ENCODE assay signal across 10 cellular contexts in the genomic region with DNA sequence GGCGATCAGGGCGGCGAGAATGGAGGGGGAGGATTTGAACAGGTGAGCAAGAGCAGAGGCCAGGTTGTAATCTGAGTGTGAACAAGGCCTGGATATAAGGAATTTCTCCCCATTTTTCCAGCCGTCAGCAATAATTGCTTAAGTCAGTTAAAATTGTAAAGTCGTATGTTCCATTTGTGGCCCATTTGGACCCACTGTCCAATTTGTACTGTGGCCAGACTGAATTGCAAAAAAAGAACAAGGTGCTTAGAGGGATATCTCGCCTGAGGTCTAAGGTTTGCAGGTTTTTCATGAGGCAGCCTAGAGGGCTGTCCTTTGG. TPM values are rescaled to one million over a fixed set of nuclear protein-coding genes. Genes with fewer than 3 reads are reported as not detected.
DNase-seq lines count a peak whose midpoint lies in the region; ATAC-seq lines count a peak whose summit lies in the region.
"Had no signal": no experiment of that assay in that cellular context is flagged by ENCODE, and none has a peak within 500 bp of the region (broad histone marks: within the 10 kb centered on the region; RNA-seq: fewer than 3 reads in every experiment).

No MANE protein-coding gene starts in this region.

- H3K36me3 Mint-ChIP-seq in activated T-helper 17 cell treated with anti-CD3 and anti-CD28 coated beads, Interleukin-2, amount 50 U/mL, for 72 hours (ENCODE audit: low read depth): no peaks in the 10 kb centered on the region

- ATAC-seq in activated T-helper 17 cell treated with anti-CD3 and anti-CD28 coated beads, Interleukin-2, amount 50 U/mL, for 72 hours (replicated peaks): no peak
- ATAC-seq in HG03432 (IDR thresholded peaks at IDR 0.05; ENCODE audit: unreplicated experiment) (no peak), HG02938 (IDR thresholded peaks at IDR 0.05; ENCODE audit: unreplicated experiment) (no peak)

- no peaks in the 10 kb centered on the region for H3K79me2 ChIP-seq in ACC112 (ENCODE audit: control insufficient read depth, insufficient read depth, low read length, unreplicated experiment)

- H3K9me3 ChIP-seq in HUES48 (ENCODE audit: control insufficient read depth, insufficient read depth, low read length) (no peaks in the 10 kb centered on the region), mesodermal cell (ENCODE audit: control insufficient read depth, low read length) (no peaks in the 10 kb centered on the region)

- H3K27ac Mint-ChIP-seq in activated T-helper 17 cell treated with anti-CD3 and anti-CD28 coated beads, Interleukin-2, amount 50 U/mL, for 72 hours: peak overlapping the region; percentile 93

- peak overlapping the region; percentile 82 for H2AFZ ChIP-seq in ACC112 (ENCODE audit: low read length, unreplicated experiment)

- DNase-seq in NCI-H2227 (lab: John Stamatoyannopoulos, UW; ENCODE audit: unreplicated experiment) (no peak), mesenteric fat pad (ENCODE audit: low spot score) (no peak)

- 0 out of 2 replicates have a peak overlapping the region, but pooled peaks have one; percentile 29 for H3K4me3 ChIP-seq in ACC112 (ENCODE audit: low read depth, low read length)
- no peak overlapping the region; the same call in 1 of the 2 replicates for H3K4me3 ChIP-seq in HUES48 (ENCODE audit: low read depth, low read length)
- H3K4me3 ChIP-seq in mesodermal cell (ENCODE audit: extremely low read depth, insufficient read depth, low read length, poor library complexity, severe bottlenecking): peak overlapping the region; percentile 30

- H3K36me3 ChIP-seq in ACC112 (ENCODE audit: insufficient read depth, low read length) (no peaks in the 10 kb centered on the region), HUES48 (ENCODE audit: control insufficient read depth, insufficient read depth, low read length) (no peaks in the 10 kb centered on the region; the same call in 1 of the 2 replicates), mesodermal cell (ENCODE audit: control insufficient read depth, insufficient read depth, low read length) (peaks cover 5% of the 10 kb centered on the region)

- 90 to 91% methylated on average over 5 to 6 of the region's 6 CpGs for WGBS in mesodermal cell (ENCODE audit: insufficient coverage in 2 of 2), 2 experiments

- peak overlapping the region; percentile 15; the same call in 1 of the 2 replicates for H3K9ac ChIP-seq in HUES48 (ENCODE audit: low read depth, low read length)

- H3K27me3 Mint-ChIP-seq in activated T-helper 17 cell treated with anti-CD3 and anti-CD28 coated beads, Interleukin-2, amount 50 U/mL, for 72 hours: no peaks in the 10 kb centered on the region

- H3K9me3 Mint-ChIP-seq in activated T-helper 17 cell treated with anti-CD3 and anti-CD28 coated beads, Interleukin-2, amount 50 U/mL, for 72 hours: no peaks in the 10 kb centered on the region

- no peaks in the 10 kb centered on the region for H3K27me3 ChIP-seq in ACC112 (ENCODE audit: insufficient read depth, low read length)
- no peaks in the 10 kb centered on the region for H3K27me3 ChIP-seq in HUES48 (ENCODE audit: control insufficient read depth, insufficient read depth, low read length)

- peaks cover 13% of the 10 kb centered on the region for H3K4me1 Mint-ChIP-seq in activated T-helper 17 cell treated with anti-CD3 and anti-CD28 coated beads, Interleukin-2, amount 50 U/mL, for 72 hours

- H3K27ac ChIP-seq in ACC112 (ENCODE audit: low read depth, low read length) (no peak overlapping the region), HUES48 (ENCODE audit: low read depth, low read length) (peak overlapping the region; percentile 63), mesodermal cell (ENCODE audit: low read depth, low read length, severe bottlenecking) (peak overlapping the region; percentile 74)

- peaks cover 10% of the 10 kb centered on the region for H3K4me1 ChIP-seq in ACC112 (ENCODE audit: control insufficient read depth, insufficient read depth, low read length, unreplicated experiment)
- H3K4me1 ChIP-seq in HUES48 (ENCODE audit: control insufficient read depth, insufficient read depth, low read length): peaks cover 14% of the 10 kb centered on the region
- peaks cover 20% of the 10 kb centered on the region for H3K4me1 ChIP-seq in mesodermal cell (ENCODE audit: control insufficient read depth, insufficient read depth, low read length, poor library complexity, severe bottlenecking)

- peak overlapping the region; percentile 68 for H3K4me3 Mint-ChIP-seq in activated T-helper 17 cell treated with anti-CD3 and anti-CD28 coated beads, Interleukin-2, amount 50 U/mL, for 72 hours

RNA-seq across cellular contexts. Expression of gene ERVH48-1, which starts 1.0 kb away (rescaled TPM):
- under 1 TPM; 0.13 to 0.29 TPM for total RNA-seq in activated T-helper 17 cell treated with anti-CD3 and anti-CD28 coated beads, Interleukin-2, amount 50 U/mL, for 72 hours
- 34.9 TPM for polyA plus RNA-seq in mesodermal cell (2013, experiment 1 of 2)
- 42.0 TPM for polyA plus RNA-seq in mesodermal cell (2013, experiment 2 of 2)
- not detected for total RNA-seq in mesenteric fat pad
- total RNA-seq: frontal cortex, subcutaneous adipose tissue had no signal

RNA-seq across cellular contexts. Expression of gene NDUFV3, which starts 31.3 kb away (rescaled TPM):
- 10 to 100 TPM; 18.8 to 30.6 TPM for total RNA-seq in activated T-helper 17 cell treated with anti-CD3 and anti-CD28 coated beads, Interleukin-2, amount 50 U/mL, for 72 hours
- polyA plus RNA-seq in mesodermal cell (2013, experiment 1 of 2): 30.8 TPM
- polyA plus RNA-seq in mesodermal cell (2013, experiment 2 of 2): 28.9 TPM
- 40.8 TPM for total RNA-seq in mesenteric fat pad

RNA-seq across cellular contexts. Expression of gene WDR4, which starts 45.1 kb away (rescaled TPM):
- 10 to 100 TPM; 20.1 to 52.0 TPM for total RNA-seq in activated T-helper 17 cell treated with anti-CD3 and anti-CD28 coated beads, Interleukin-2, amount 50 U/mL, for 72 hours
- polyA plus RNA-seq in mesodermal cell (2013, experiment 1 of 2): 6.7 TPM
- polyA plus RNA-seq in mesodermal cell (2013, experiment 2 of 2): 7.6 TPM
- total RNA-seq in mesenteric fat pad: 18.6 TPM

RNA-seq across cellular contexts. Expression of gene PKNOX1, which starts 50.0 kb away (rescaled TPM):
- 10 to 100 TPM; 18.0 to 29.6 TPM for total RNA-seq in activated T-helper 17 cell treated with anti-CD3 and anti-CD28 coated beads, Interleukin-2, amount 50 U/mL, for 72 hours
- 24.1 TPM for polyA plus RNA-seq in mesodermal cell (2013, experiment 1 of 2)
- 22.2 TPM for polyA plus RNA-seq in mesodermal cell (2013, experiment 2 of 2)
- total RNA-seq in mesenteric fat pad: 18.1 TPM
